In the genomic region with DNA sequence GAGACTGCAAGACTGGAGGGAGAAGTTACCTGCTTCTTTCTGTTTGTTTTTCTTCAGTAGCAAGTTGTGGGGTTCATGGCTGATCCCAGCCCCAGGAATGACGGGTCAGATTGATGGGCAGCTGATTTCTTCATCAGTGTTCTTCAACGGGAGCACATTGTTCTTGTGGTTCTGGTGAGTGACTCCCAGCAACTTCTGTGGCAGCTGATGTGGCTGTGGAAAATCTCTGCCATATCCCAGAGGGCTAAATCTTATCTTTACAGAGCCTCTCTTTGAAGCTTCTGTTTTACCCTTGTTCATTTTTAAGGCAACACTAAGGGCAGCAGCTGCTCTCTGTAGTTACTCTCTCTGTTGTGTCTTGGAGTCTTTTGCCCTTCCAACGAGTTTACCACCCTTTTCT, we compare ENCODE assay signal across 25 cellular contexts.
"Had no signal": no experiment of that assay in that cellular context is flagged by ENCODE, and none has a peak within 500 bp of the region (broad histone marks: within the 10 kb centered on the region; RNA-seq: fewer than 3 reads in every experiment).

No MANE protein-coding gene starts in this region.

- H3K36me3 Mint-ChIP-seq: activated CD4-positive, alpha-beta memory T cell treated with anti-CD3 and anti-CD28 coated beads for 36 hours; activated naive CD4-positive, alpha-beta T cell treated with anti-CD3 and anti-CD28 coated beads, Interleukin-2, amount 50 U/mL, for 72 hours; brain; T-cell had no signal

- H3K4me1 Mint-ChIP-seq: activated CD4-positive, alpha-beta T cell treated with anti-CD3 and anti-CD28 coated beads, Interleukin-2, amount 10 ng/mL, durations not matched to agents 7 days and 5 days; activated naive CD8-positive, alpha-beta T cell treated with anti-CD3 and anti-CD28 coated beads, Interleukin-2, amount 50 U/mL, for 24 hours; brain; T-cell had no signal

- H3K27ac Mint-ChIP-seq: activated CD4-positive, alpha-beta memory T cell treated with anti-CD3 and anti-CD28 coated beads for 36 hours; activated CD4-positive, alpha-beta T cell treated with anti-CD3 and anti-CD28 coated beads, Interleukin-2, amount 10 ng/mL, durations not matched to agents 7 days and 5 days; activated naive CD4-positive, alpha-beta T cell treated with anti-CD3 and anti-CD28 coated beads, Interleukin-2, amount 50 U/mL, for 72 hours; activated naive CD8-positive, alpha-beta T cell treated with anti-CD3 and anti-CD28 coated beads, Interleukin-2, amount 50 U/mL, for 24 hours; brain; T-cell had no signal

- H3K4me3 Mint-ChIP-seq: activated CD4-positive, alpha-beta memory T cell treated with anti-CD3 and anti-CD28 coated beads for 36 hours; activated CD4-positive, alpha-beta T cell treated with anti-CD3 and anti-CD28 coated beads, Interleukin-2, amount 10 ng/mL, durations not matched to agents 7 days and 5 days; activated naive CD8-positive, alpha-beta T cell treated with anti-CD3 and anti-CD28 coated beads, Interleukin-2, amount 50 U/mL, for 24 hours; activated T-cell treated with anti-CD3 and anti-CD28 coated beads, Interleukin-2, amount 50 U/mL, for 4 hours; brain; T-cell had no signal

- H3K27me3 Mint-ChIP-seq: activated CD4-positive, alpha-beta memory T cell treated with anti-CD3 and anti-CD28 coated beads for 36 hours; activated CD4-positive, alpha-beta T cell treated with anti-CD3 and anti-CD28 coated beads, Interleukin-2, amount 10 ng/mL, durations not matched to agents 7 days and 5 days; activated naive CD8-positive, alpha-beta T cell treated with anti-CD3 and anti-CD28 coated beads, Interleukin-2, amount 50 U/mL, for 24 hours; brain; T-cell had no signal

- H3K4me3 ChIP-seq: SK-N-MC had no signal

- DNase-seq: activated CD4-positive, alpha-beta memory T cell treated with anti-CD3 and anti-CD28 coated beads for 36 hours; activated CD4-positive, alpha-beta T cell treated with anti-CD3 and anti-CD28 coated beads, Interleukin-2, amount 10 ng/mL, durations not matched to agents 7 days and 5 days; activated CD4-positive, CD25-positive, alpha-beta regulatory T cell; activated CD8-positive, alpha-beta memory T cell treated with anti-CD3 and anti-CD28 coated beads for 24 hours; activated effector memory CD4-positive, alpha-beta T cell treated with anti-CD3 and anti-CD28 coated beads, Interleukin-2, amount 50 U/mL, for 16 hours; activated naive CD4-positive, alpha-beta T cell treated with Interleukin-2 at 50 U/mL for 16 hours; activated naive CD8-positive, alpha-beta T cell treated with anti-CD3 and anti-CD28 coated beads, Interleukin-2, amount 50 U/mL, for 24 hours; activated T-cell treated with anti-CD3 and anti-CD28 coated beads, Interleukin-2, amount 50 U/mL, for 4 hours; amygdala; MM.1S; NCI-H1105; NCI-H1436 treated with DMSO at 0.1 percent for 48 hours; NCI-H187; NCI-H2081; NCI-H446; NCI-H524; T-cell; T-helper 2 cell; T1000 had no signal

- H3K4me2 ChIP-seq: KMS-11 had no signal

- H3K27ac ChIP-seq: KMS-11, SK-N-MC, VCaP had no signal

- H3K9me3 Mint-ChIP-seq: activated CD4-positive, alpha-beta T cell treated with anti-CD3 and anti-CD28 coated beads, Interleukin-2, amount 10 ng/mL, durations not matched to agents 7 days and 5 days had no signal

- ATAC-seq: activated naive CD4-positive, alpha-beta T cell treated with anti-CD3 and anti-CD28 coated beads, Interleukin-2, amount 50 U/mL, for 72 hours; activated naive CD8-positive, alpha-beta T cell treated with anti-CD3 and anti-CD28 coated beads, Interleukin-2, amount 50 U/mL, for 24 hours; activated T-cell treated with anti-CD3 and anti-CD28 coated beads, Interleukin-2, amount 50 U/mL, for 4 hours; Right ventricle myocardium inferior; T-cell had no signal
